11 cellular contexts compared by ENCODE assay signal in the genomic region with DNA sequence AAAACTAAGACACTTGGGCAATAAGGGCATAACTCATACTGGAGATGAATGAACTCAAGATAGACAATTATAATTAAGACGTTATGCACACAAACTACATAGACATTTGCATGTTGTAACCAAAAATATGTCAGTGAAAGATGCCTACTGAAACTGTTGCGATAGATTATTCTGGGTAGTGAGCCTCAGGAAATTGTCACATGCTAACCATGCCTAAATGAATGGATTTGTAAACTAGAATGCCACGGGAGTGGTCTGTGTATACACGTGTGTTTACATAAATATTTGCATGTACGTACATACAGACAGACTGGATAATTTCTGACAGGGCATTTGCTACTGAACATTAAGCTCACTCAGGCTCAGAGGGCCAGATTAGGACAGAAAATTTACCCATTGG. TPM values are rescaled to one million over a fixed set of nuclear protein-coding genes. Genes with fewer than 3 reads are reported as not detected.
A peak's percentile ranks its signal among the peaks of the same experiment; 100 is the strongest.
DNase-seq lines count a peak whose midpoint lies in the region; ATAC-seq and TF ChIP-seq lines count a peak whose summit lies in the region.
"Had no signal": no experiment of that assay in that cellular context is flagged by ENCODE, and none has a peak within 500 bp of the region (broad histone marks: within the 10 kb centered on the region; RNA-seq: fewer than 3 reads in every experiment).

No MANE protein-coding gene starts in this region.

- peaks cover 7% of the 10 kb centered on the region for H3K36me3 Mint-ChIP-seq in CD8-positive, alpha-beta T cell
- peaks cover 3% of the 10 kb centered on the region for H3K36me3 Mint-ChIP-seq in activated CD4-positive, alpha-beta memory T cell treated with anti-CD3 and anti-CD28 coated beads, Interleukin-2, amount 10 ng/mL, durations not matched to agents 7 days and 5 days (ENCODE audit: low read depth)

- no peaks in the 10 kb centered on the region for H3K9me3 Mint-ChIP-seq in CD8-positive, alpha-beta T cell
- H3K9me3 Mint-ChIP-seq in activated CD4-positive, alpha-beta memory T cell treated with anti-CD3 and anti-CD28 coated beads, Interleukin-2, amount 10 ng/mL, durations not matched to agents 7 days and 5 days, result no peaks in the 10 kb centered on the region

- H3K27ac Mint-ChIP-seq in CD8-positive, alpha-beta T cell, result no peak overlapping the region
- H3K27ac Mint-ChIP-seq in activated CD4-positive, alpha-beta memory T cell treated with anti-CD3 and anti-CD28 coated beads, Interleukin-2, amount 10 ng/mL, durations not matched to agents 7 days and 5 days, result no peak overlapping the region

- H3K9me3 ChIP-seq in CD8-positive, alpha-beta T cell (ENCODE audit: low read length), result no peaks in the 10 kb centered on the region
- no peaks in the 10 kb centered on the region for H3K9me3 ChIP-seq in endocrine pancreas (ENCODE audit: control insufficient read depth, low read length)
- H3K9me3 ChIP-seq: esophagus squamous epithelium had no signal

- no peaks in the 10 kb centered on the region for H3K27me3 Mint-ChIP-seq in CD8-positive, alpha-beta T cell (ENCODE audit: low read depth)
- peaks cover 2% of the 10 kb centered on the region for H3K27me3 Mint-ChIP-seq in activated CD4-positive, alpha-beta memory T cell treated with anti-CD3 and anti-CD28 coated beads, Interleukin-2, amount 10 ng/mL, durations not matched to agents 7 days and 5 days

- no peaks in the 10 kb centered on the region for H3K27me3 ChIP-seq in CD8-positive, alpha-beta T cell (ENCODE audit: insufficient read depth, low read length)
- H3K27me3 ChIP-seq in endocrine pancreas (ENCODE audit: control insufficient read depth, insufficient read depth, low read length), result no peaks in the 10 kb centered on the region
- H3K27me3 ChIP-seq: esophagus squamous epithelium had no signal

- no peak overlapping the region for H3K9ac ChIP-seq in endocrine pancreas (ENCODE audit: control insufficient read depth, insufficient read depth, low read length)

- intact Hi-C loops in CD8-positive, alpha-beta T cell (cut with DNase I, micrococcal nuclease), result no loop called here

- no peak for ATAC-seq in CD8-positive, alpha-beta T cell
- ATAC-seq in GM19324 (IDR thresholded peaks at IDR 0.05; ENCODE audit: low FRiP score, unreplicated experiment) (peak; percentile 35), HG03469 (IDR thresholded peaks at IDR 0.05; ENCODE audit: unreplicated experiment) (peak; percentile 36)

- no peak for DNase-seq in CD8-positive, alpha-beta T cell
- DNase-seq in activated CD4-positive, alpha-beta memory T cell treated with anti-CD3 and anti-CD28 coated beads, Interleukin-2, amount 10 ng/mL, durations not matched to agents 7 days and 5 days, result no peak
- DNase-seq in mesenteric fat pad (ENCODE audit: low spot score) (no peak), NCI-H69 (lab: John Stamatoyannopoulos, UW) (no peak), UCSD-AML1 (lab: John Stamatoyannopoulos, UW; ENCODE audit: unreplicated experiment) (no peak)
- DNase-seq: esophagus squamous epithelium, GDM1, KG1 had no signal

- no peaks in the 10 kb centered on the region for H3K4me1 ChIP-seq in CD8-positive, alpha-beta T cell (ENCODE audit: insufficient read depth, low read length)
- H3K4me1 ChIP-seq in endocrine pancreas (ENCODE audit: control insufficient read depth, insufficient read depth, low read length), result peaks cover 13% of the 10 kb centered on the region

- CTCF ChIA-PET in CD8-positive, alpha-beta T cell (lab: Charles Lee), result interaction anchor here (0.6 kb wide), 1 partner anchor 673 kb away, joined by 3 read pairs; no protein-coding TSS in a partner anchor
- CTCF ChIA-PET in activated CD4-positive, alpha-beta memory T cell treated with anti-CD3 and anti-CD28 coated beads, Interleukin-2, amount 10 ng/mL, durations not matched to agents 7 days and 5 days (lab: Charles Lee), result no interaction called here

- POLR2A ChIA-PET in CD8-positive, alpha-beta T cell (lab: Charles Lee), result no interaction called here
- POLR2A ChIA-PET in activated CD4-positive, alpha-beta memory T cell treated with anti-CD3 and anti-CD28 coated beads, Interleukin-2, amount 10 ng/mL, durations not matched to agents 7 days and 5 days (lab: Charles Lee), result no interaction called here

- TF ChIP-seq CTCF in CD8-positive, alpha-beta T cell (IDR thresholded peaks at IDR 0.05), result no peak

- H3K4me3 Mint-ChIP-seq in CD8-positive, alpha-beta T cell, result peak overlapping the region; percentile 95
- no peak overlapping the region for H3K4me3 Mint-ChIP-seq in activated CD4-positive, alpha-beta memory T cell treated with anti-CD3 and anti-CD28 coated beads, Interleukin-2, amount 10 ng/mL, durations not matched to agents 7 days and 5 days

- peaks cover 11% of the 10 kb centered on the region for H3K4me1 Mint-ChIP-seq in CD8-positive, alpha-beta T cell (ENCODE audit: low read depth)
- H3K4me1 Mint-ChIP-seq in activated CD4-positive, alpha-beta memory T cell treated with anti-CD3 and anti-CD28 coated beads, Interleukin-2, amount 10 ng/mL, durations not matched to agents 7 days and 5 days, result peaks cover 6% of the 10 kb centered on the region

- H3K27ac ChIP-seq in CD8-positive, alpha-beta T cell (ENCODE audit: low read depth, low read length), result no peak overlapping the region

- H3K36me3 ChIP-seq in CD8-positive, alpha-beta T cell (ENCODE audit: insufficient read depth, low read length), result no peaks in the 10 kb centered on the region
- H3K36me3 ChIP-seq in endocrine pancreas (ENCODE audit: control insufficient read depth, insufficient read depth, low read length), result no peaks in the 10 kb centered on the region

- no peak overlapping the region for H3K4me3 ChIP-seq in CD8-positive, alpha-beta T cell (ENCODE audit: low read depth, low read length)
- peak overlapping the region; percentile 53 for H3K4me3 ChIP-seq in endocrine pancreas (ENCODE audit: control insufficient read depth, insufficient read depth, low read length)

RNA-seq across cellular contexts. Expression of a gene that starts 1.2 kb away (rescaled TPM):
- under 1 TPM; 0.16 to 0.39 TPM for total RNA-seq in CD8-positive, alpha-beta T cell
- total RNA-seq in activated CD4-positive, alpha-beta memory T cell treated with anti-CD3 and anti-CD28 coated beads, Interleukin-2, amount 10 ng/mL, durations not matched to agents 7 days and 5 days, result 1 to 10 TPM in 1 of 2 experiments, under 1 TPM in 1; 0.28 to 1.5 TPM
- 9.3 TPM for total RNA-seq in mesenteric fat pad

RNA-seq across cellular contexts. Expression of a gene that starts 17.7 kb away (rescaled TPM):
- total RNA-seq in CD8-positive, alpha-beta T cell, result 1 to 10 TPM; 9.2 to 9.5 TPM
- total RNA-seq in activated CD4-positive, alpha-beta memory T cell treated with anti-CD3 and anti-CD28 coated beads, Interleukin-2, amount 10 ng/mL, durations not matched to agents 7 days and 5 days, result 10 to 100 TPM; 14.0 to 17.1 TPM
- 25.1 TPM for total RNA-seq in mesenteric fat pad
